8 cellular contexts compared by ENCODE assay signal in the genomic region with DNA sequence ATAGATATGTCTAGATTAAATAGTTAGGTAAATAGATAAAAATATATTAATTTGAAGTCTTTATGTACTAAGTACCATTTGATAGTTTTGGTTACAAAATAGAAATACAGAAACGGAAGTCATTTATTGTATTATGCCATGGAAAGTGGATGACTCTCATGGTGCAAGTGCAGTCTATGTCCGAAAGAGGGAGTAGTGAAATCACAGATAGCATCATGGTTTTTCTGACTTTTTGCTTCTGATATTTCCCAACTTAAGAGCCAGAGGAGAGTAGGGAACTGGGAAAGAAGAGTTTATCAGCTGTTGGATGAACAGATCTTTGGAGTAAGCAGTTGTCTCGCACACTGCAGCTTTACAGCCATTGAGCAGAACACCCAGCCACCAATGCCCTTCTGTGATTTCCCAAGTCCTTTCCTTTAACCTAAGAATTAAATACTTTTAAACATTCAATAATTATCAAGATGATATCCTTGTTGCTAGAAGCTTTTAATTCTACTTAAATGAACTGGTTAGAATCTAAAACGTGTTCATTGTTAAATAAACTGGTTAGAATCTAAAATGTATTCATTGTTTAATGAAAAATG. TPM values are rescaled to one million over a fixed set of nuclear protein-coding genes. Genes with fewer than 3 reads are reported as not detected.
A peak's percentile ranks its signal among the peaks of the same experiment; 100 is the strongest.
DNase-seq lines count a peak whose midpoint lies in the region; ATAC-seq, FAIRE-seq and TF ChIP-seq lines count a peak whose summit lies in the region.

No MANE protein-coding gene starts in this region.

- H3K4me3 ChIP-seq in bronchial epithelial cell (ENCODE audit: low read depth, low read length) = no peak overlapping the region

- DNase-seq in AG08395 (ENCODE audit: low spot score) (peak; percentile 76), NCI-H69 (lab: John Stamatoyannopoulos, UW) (peak; percentile 73), bronchial epithelial cell (ENCODE audit: low read depth) (peak; percentile 65), left kidney (ENCODE audit: low read depth, low spot score) (peak; percentile 75)
- no peak for DNase-seq in stimulated activated CD4-positive, alpha-beta T cell treated with anti-CD3 and anti-CD28 coated beads, Interleukin-2, amount 100 ng/mL, for 24 hours
- DNase-seq in activated naive CD4-positive, alpha-beta T cell treated with Interleukin-2 at 50 U/mL for 16 hours = no peak

- TF ChIP-seq CTCF in bronchial epithelial cell (IDR thresholded peaks at IDR 0.05; ENCODE audit: insufficient read depth, low read length, severe bottlenecking) = peak; percentile 67

- ATAC-seq in GM18508 (IDR thresholded peaks at IDR 0.05; ENCODE audit: insufficient read depth, unreplicated experiment) (peak; percentile 75), HG03103 (IDR thresholded peaks at IDR 0.05; ENCODE audit: low read depth, unreplicated experiment) (peak; percentile 70)

- FAIRE-seq in bronchial epithelial cell (lab: Jason Lieb, UNC) = no peak

- H3K27me3 ChIP-seq in bronchial epithelial cell (ENCODE audit: control insufficient read depth, insufficient read depth, low read length) = no peaks in the 10 kb centered on the region

- H3K36me3 ChIP-seq in bronchial epithelial cell (ENCODE audit: control insufficient read depth, insufficient read depth, low read length) = no peaks in the 10 kb centered on the region

RNA-seq across cellular contexts. Expression of a gene that starts 18.4 kb away (rescaled TPM):
- 4.5 and 6.1 TPM in 2 replicates for total RNA-seq in bronchial epithelial cell

RNA-seq across cellular contexts. Expression of a gene that starts 46.4 kb away (rescaled TPM):
- total RNA-seq in bronchial epithelial cell = 11.4 and 18.7 TPM in 2 replicates

Comparison
In these comparisons a context has a peak if more than half of its experiments do, and no peak if none do; other contexts are left out.
1. DNase-seq: peak in AG08395 (single experiment), NCI-H69 (single experiment), bronchial epithelial cell (single experiment) and left kidney (single experiment); none in stimulated activated CD4-positive, alpha-beta T cell treated with anti-CD3 and anti-CD28 coated beads, Interleukin-2, amount 100 ng/mL, for 24 hours (0 of 2) and activated naive CD4-positive, alpha-beta T cell treated with Interleukin-2 at 50 U/mL for 16 hours (single experiment).